Comparison of ENCODE assay signal across 28 cellular contexts in the genomic region with DNA sequence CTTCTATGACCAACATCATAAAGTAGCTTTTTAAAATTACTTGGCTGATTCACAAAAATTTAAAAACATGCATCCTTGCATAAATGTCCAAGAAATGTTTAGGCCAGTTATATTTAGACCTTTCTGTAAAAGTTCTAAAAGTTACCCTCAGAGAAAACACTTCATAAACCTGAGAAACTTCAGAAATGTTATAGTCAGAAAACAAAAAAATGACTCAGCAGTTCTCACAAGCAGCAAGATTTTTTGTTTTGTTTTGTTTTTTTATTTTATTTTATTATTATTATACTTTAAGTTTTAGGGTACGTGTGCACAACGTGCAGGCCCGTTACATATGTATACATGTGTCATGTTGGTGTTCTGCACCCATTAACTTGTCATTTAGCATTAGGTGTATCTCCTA.
"Had no signal": no experiment of that assay in that cellular context is flagged by ENCODE, and none has a peak within 500 bp of the region (broad histone marks: within the 10 kb centered on the region; RNA-seq: fewer than 3 reads in every experiment).

No MANE protein-coding gene starts in this region.

- H3K36me3 ChIP-seq: neural progenitor cell, ovary, spleen, suprapubic skin, tibial artery, transverse colon, upper lobe of right lung, uterus had no signal

- H3K27me3 ChIP-seq: neural progenitor cell, ovary, spleen, suprapubic skin, testis, tibial artery, transverse colon, upper lobe of right lung, uterus had no signal

- H3K9ac ChIP-seq: neural progenitor cell, parathyroid adenoma had no signal

- DNase-seq: natural killer cell; occipital lobe; ovary; posterior cingulate gyrus; psoas muscle; right cardiac atrium; spleen; stimulated activated CD4-positive, alpha-beta T cell treated with anti-CD3 and anti-CD28 coated beads, Interleukin-12 subunit alpha, Interleukin-12 subunit beta, amount 100 ng/mL, for 4 hours; stimulated activated CD4-positive, alpha-beta T cell treated with anti-CD3 and anti-CD28 coated beads, Interleukin-1b, Interleukin-23, amount 100 ng/mL, for 48 hours; stimulated activated CD4-positive, alpha-beta T cell treated with anti-CD3 and anti-CD28 coated beads, Interleukin-4, amount 100 ng/mL, for 1 hour; stimulated activated CD4-positive, alpha-beta T cell treated with anti-CD3 and anti-CD28 coated beads, Interleukin-4, amount 100 ng/mL, for 4 hours; stimulated activated CD8-positive, alpha-beta memory T cell treated with anti-CD3 and anti-CD28 coated beads, Interleukin-4, amount 100 ng/mL, for 48 hours; stimulated activated naive CD4-positive, alpha-beta T cell; stimulated activated naive CD8-positive, alpha-beta T cell treated with anti-CD3 and anti-CD28 coated beads, Interleukin-15, amount 100 ng/mL, for 72 hours; stimulated activated naive CD8-positive, alpha-beta T cell treated with anti-CD3 and anti-CD28 coated beads, Interleukin-15, Interleukin-2, amounts not matched to agents 100 U/mL and 50 U/mL, for 24 hours; substantia nigra; testis; tibial artery; transverse colon; upper lobe of right lung; uterus had no signal

- H3K4me2 ChIP-seq: neural progenitor cell, smooth muscle cell had no signal

- H2AFZ ChIP-seq: neural progenitor cell, parathyroid adenoma had no signal

- H3K4me3 ChIP-seq: neural progenitor cell, ovary, psoas muscle, skin epidermis, smooth muscle cell, spleen, suprapubic skin, testis, tibial artery, transverse colon, upper lobe of right lung, uterus had no signal

- H3K9me3 ChIP-seq: ovary, psoas muscle, spleen, suprapubic skin, testis, tibial artery, transverse colon, upper lobe of right lung, uterus had no signal

- H3K27ac ChIP-seq: neural progenitor cell, ovary, parathyroid adenoma, psoas muscle, skin epidermis, spleen, suprapubic skin, testis, tibial artery, transverse colon, upper lobe of right lung, uterus had no signal

- H3K4me1 ChIP-seq: neural progenitor cell, psoas muscle, spleen, suprapubic skin, testis, tibial artery, transverse colon, upper lobe of right lung, uterus had no signal

- H3K79me2 ChIP-seq: parathyroid adenoma had no signal

- ATAC-seq: natural killer cell; psoas muscle; right cardiac atrium; sciatic nerve; stimulated activated memory B cell treated with anti-CD40 and anti-IgM and Interleukin-4, amounts not matched to agents 10 μg/mL and 1 μg/mL and 100 μg/mL, for 72 hours; stimulated activated naive CD8-positive, alpha-beta T cell treated with anti-CD3 and anti-CD28 coated beads, Interleukin-15, amount 100 ng/mL, for 72 hours; stimulated activated naive CD8-positive, alpha-beta T cell treated with anti-CD3 and anti-CD28 coated beads, Interleukin-15, Interleukin-2, amounts not matched to agents 100 U/mL and 50 U/mL, for 24 hours; upper lobe of right lung had no signal
